Comparison of ENCODE assay signal across 1 cellular context in genomic region chr3:141738636-141739363, GRCh38.
A peak's percentile ranks its signal among the peaks of the same experiment; 100 is the strongest.
TF ChIP-seq lines count a peak whose summit lies in the region.

No MANE protein-coding gene starts in this region.

TF ChIP-seq in HepG2, 621 proteins besides CTCF, POLR2A, EP300 and RAD21 (continued from another document and continues in another):
- TF ChIP-seq KAT7 (CRISPR knock-in tag; IDR thresholded peaks at IDR 0.05; ENCODE audit: borderline replicate concordance) = 0 out of 2 replicates have a peak, but pooled peaks have one; percentile 16
- no peak for TF ChIP-seq CEBPZ (IDR thresholded peaks at IDR 0.05; ENCODE audit: low read length)
- peak; percentile 18; the same call in 1 of the 2 replicates for TF ChIP-seq ZC3H13 (CRISPR knock-in tag; IDR thresholded peaks at IDR 0.05)
- TF ChIP-seq ZNF235 (CRISPR knock-in tag; IDR thresholded peaks at IDR 0.05; ENCODE audit: borderline replicate concordance) = no peak
- TF ChIP-seq YEATS4 (CRISPR knock-in tag; IDR thresholded peaks at IDR 0.05; ENCODE audit: borderline replicate concordance) = no peak
- 0 out of 2 replicates have a peak, but pooled peaks have one; percentile 35 for TF ChIP-seq SNAPC2 (CRISPR knock-in tag; IDR thresholded peaks at IDR 0.05)
- no peak for TF ChIP-seq SNRNP70 (IDR thresholded peaks at IDR 0.05; ENCODE audit: low read depth, low read length)
- TF ChIP-seq UBTF (CRISPR knock-in tag; IDR thresholded peaks at IDR 0.05) = peak; percentile 41; the same call in 1 of the 2 replicates
- TF ChIP-seq PCBP2 (optimal IDR thresholded peaks at IDR 0.05; ENCODE audit: low read depth, low read length, poor library complexity, severe bottlenecking) = no peak
- no peak for TF ChIP-seq JUND (CRISPR knock-in tag; IDR thresholded peaks at IDR 0.05)
- TF ChIP-seq ZNF138 (CRISPR knock-in tag; IDR thresholded peaks at IDR 0.05; ENCODE audit: low read depth) = no peak
- TF ChIP-seq ZBTB42 (CRISPR knock-in tag; IDR thresholded peaks at IDR 0.05) = no peak
- no peak for TF ChIP-seq ZNF280D (CRISPR knock-in tag; IDR thresholded peaks at IDR 0.05)
- no peak for TF ChIP-seq GLI4 (CRISPR knock-in tag; IDR thresholded peaks at IDR 0.05; ENCODE audit: borderline replicate concordance)
- TF ChIP-seq ZSCAN21 (CRISPR knock-in tag; IDR thresholded peaks at IDR 0.05; ENCODE audit: borderline replicate concordance) = no peak
- TF ChIP-seq NFYC (CRISPR knock-in tag; IDR thresholded peaks at IDR 0.05) = no peak
- no peak for TF ChIP-seq NR2F6 (IDR thresholded peaks at IDR 0.05)
- TF ChIP-seq NR2F6 (CRISPR knock-in tag; IDR thresholded peaks at IDR 0.05) = no peak
- TF ChIP-seq SMC3 (IDR thresholded peaks at IDR 0.05; ENCODE audit: low read length) = no peak
- TF ChIP-seq ZNF572 (CRISPR knock-in tag; IDR thresholded peaks at IDR 0.05) = no peak
- TF ChIP-seq NKX3-1 (CRISPR knock-in tag; IDR thresholded peaks at IDR 0.05) = no peak
- TF ChIP-seq MED1 (CRISPR knock-in tag; IDR thresholded peaks at IDR 0.05) = no peak
- no peak for TF ChIP-seq HDAC2 (CRISPR knock-in tag; IDR thresholded peaks at IDR 0.05)
- TF ChIP-seq ZNF274 (CRISPR knock-in tag; IDR thresholded peaks at IDR 0.05) = no peak
- no peak for TF ChIP-seq ZNF512B (CRISPR knock-in tag; IDR thresholded peaks at IDR 0.05; ENCODE audit: borderline replicate concordance)
- no peak for TF ChIP-seq THAP9 (CRISPR knock-in tag; IDR thresholded peaks at IDR 0.05; ENCODE audit: borderline replicate concordance)
- TF ChIP-seq ZFP41 (CRISPR knock-in tag; IDR thresholded peaks at IDR 0.05; ENCODE audit: borderline replicate concordance) = no peak
- no peak for TF ChIP-seq CREB1 (IDR thresholded peaks at IDR 0.05)
- TF ChIP-seq CREB1 (CRISPR knock-in tag; IDR thresholded peaks at IDR 0.05) = no peak
- TF ChIP-seq ZNF563 (CRISPR knock-in tag; IDR thresholded peaks at IDR 0.05) = no peak
- 0 out of 2 replicates have a peak, but pooled peaks have one; percentile 47 for TF ChIP-seq ZFP91 (CRISPR knock-in tag; IDR thresholded peaks at IDR 0.05; ENCODE audit: borderline replicate concordance)
- TF ChIP-seq E2F5 (CRISPR knock-in tag; conservative IDR thresholded peaks at IDR 0.05) = no peak
- no peak for TF ChIP-seq ZNF383 (CRISPR knock-in tag; IDR thresholded peaks at IDR 0.05; ENCODE audit: borderline replicate concordance)
- no peak for TF ChIP-seq ZNF282 (IDR thresholded peaks at IDR 0.05; ENCODE audit: partially characterized antibody)
- no peak for TF ChIP-seq ADNP (CRISPR knock-in tag; IDR thresholded peaks at IDR 0.05)
- TF ChIP-seq KDM2A (CRISPR knock-in tag; IDR thresholded peaks at IDR 0.05; ENCODE audit: borderline replicate concordance, low read depth) = no peak
- 0 out of 2 replicates have a peak, but pooled peaks have one; percentile 28 for TF ChIP-seq ELF3 (CRISPR knock-in tag; IDR thresholded peaks at IDR 0.05)
- peak; percentile 68 for TF ChIP-seq CEBPG (CRISPR knock-in tag; IDR thresholded peaks at IDR 0.05)
- no peak for TF ChIP-seq ZNF761 (CRISPR knock-in tag; conservative IDR thresholded peaks at IDR 0.05)
- TF ChIP-seq ZNF337 (CRISPR knock-in tag; IDR thresholded peaks at IDR 0.05; ENCODE audit: borderline replicate concordance, low read depth) = no peak
- TF ChIP-seq EED (CRISPR knock-in tag; IDR thresholded peaks at IDR 0.05) = 0 out of 2 replicates have a peak, but pooled peaks have one; percentile 57
- TF ChIP-seq ZNF350 (CRISPR knock-in tag; IDR thresholded peaks at IDR 0.05; ENCODE audit: borderline replicate concordance, low read depth) = no peak
- TF ChIP-seq BRCA1 (CRISPR knock-in tag; IDR thresholded peaks at IDR 0.05) = peak; percentile 7; the same call in 1 of the 2 replicates
- no peak for TF ChIP-seq ZNF816 (CRISPR knock-in tag; IDR thresholded peaks at IDR 0.05; ENCODE audit: borderline replicate concordance)
- TF ChIP-seq KLF9 (CRISPR knock-in tag; IDR thresholded peaks at IDR 0.05; ENCODE audit: low read depth) = no peak
- TF ChIP-seq ZNF446 (CRISPR knock-in tag; IDR thresholded peaks at IDR 0.05) = no peak
- TF ChIP-seq GPN1 (CRISPR knock-in tag; IDR thresholded peaks at IDR 0.05; ENCODE audit: borderline replicate concordance) = no peak
- TF ChIP-seq ATF5 (CRISPR knock-in tag; IDR thresholded peaks at IDR 0.05; ENCODE audit: low read depth) = no peak
- TF ChIP-seq STAG1 (CRISPR knock-in tag; IDR thresholded peaks at IDR 0.05) = no peak
- TF ChIP-seq ZNF331 (CRISPR knock-in tag; IDR thresholded peaks at IDR 0.05) = no peak
- TF ChIP-seq ZIK1 (CRISPR knock-in tag; IDR thresholded peaks at IDR 0.05; ENCODE audit: borderline replicate concordance, low read depth) = 0 out of 2 replicates have a peak, but pooled peaks have one; percentile 5
- no peak for TF ChIP-seq ZNF44 (CRISPR knock-in tag; IDR thresholded peaks at IDR 0.05)
- 0 out of 2 replicates have a peak, but pooled peaks have one; percentile 1 for TF ChIP-seq ZNF598 (CRISPR knock-in tag; IDR thresholded peaks at IDR 0.05; ENCODE audit: borderline replicate concordance)
- peak; percentile 37; the same call in 1 of the 2 replicates for TF ChIP-seq ELF1 (CRISPR knock-in tag; IDR thresholded peaks at IDR 0.05)
- no peak for TF ChIP-seq MIER2 (CRISPR knock-in tag; IDR thresholded peaks at IDR 0.05)
